8 cellular contexts compared by ENCODE assay signal in genomic region chr6:15464211-15464725, GRCh38.
DNase-seq lines count a peak whose midpoint lies in the region; ATAC-seq and TF ChIP-seq lines count a peak whose summit lies in the region.

No MANE protein-coding gene starts in this region.

- peak; percentile 25 for DNase-seq in NCI-H460 (ENCODE audit: extremely low read depth, low read depth)
- peak; percentile 48 for DNase-seq in activated T-cell treated with anti-CD3 and anti-CD28 coated beads for 1 hour (ENCODE audit: low read depth)
- no peak for DNase-seq in fibroblast of villous mesenchyme (ENCODE audit: low read depth)
- DNase-seq in stimulated activated CD4-positive, alpha-beta T cell treated with anti-CD3 and anti-CD28 coated beads, Interleukin-2, amount 100 ng/mL, for 4 hours (ENCODE audit: low read depth) = peak; percentile 38
- DNase-seq in anterior cingulate cortex (lab: John Stamatoyannopoulos, UW) = no peak

- TF ChIP-seq CTCF in GM12875 (IDR thresholded peaks at IDR 0.05; ENCODE audit: borderline replicate concordance, insufficient read depth, low read depth, low read length) (peak; percentile 77), fibroblast of villous mesenchyme (IDR thresholded peaks at IDR 0.05; ENCODE audit: insufficient read depth, low read depth, low read length) (peak; percentile 67)

- ATAC-seq in HG03520 (IDR thresholded peaks at IDR 0.05; ENCODE audit: unreplicated experiment) = no peak
- no peak for ATAC-seq in GM19452 (IDR thresholded peaks at IDR 0.05; ENCODE audit: unreplicated experiment)

- H3K4me3 ChIP-seq in GM12875 (ENCODE audit: low read depth, low read length) (no peak overlapping the region), fibroblast of villous mesenchyme (ENCODE audit: low read depth, low read length) (no peak overlapping the region)

Comparison
In these comparisons a context has a peak if more than half of its experiments do, and no peak if none do; other contexts are left out.
1. DNase-seq: peak in NCI-H460 (single experiment), activated T-cell treated with anti-CD3 and anti-CD28 coated beads for 1 hour (single experiment) and stimulated activated CD4-positive, alpha-beta T cell treated with anti-CD3 and anti-CD28 coated beads, Interleukin-2, amount 100 ng/mL, for 4 hours (single experiment); none in fibroblast of villous mesenchyme (single experiment) and anterior cingulate cortex (0 of 58).